1 cellular context compared by ENCODE assay signal in genomic region chr1:24909388-24909898, GRCh38.
TF ChIP-seq lines count a peak whose summit lies in the region.

No MANE protein-coding gene starts in this region.

TF ChIP-seq in HepG2, 621 proteins besides CTCF, POLR2A, EP300 and RAD21 (continued from another document and continues in another):
- TF ChIP-seq CSRNP2 (CRISPR knock-in tag; conservative IDR thresholded peaks at IDR 0.05; ENCODE audit: low read depth) (no peak), ZNF484 (CRISPR knock-in tag; IDR thresholded peaks at IDR 0.05; ENCODE audit: borderline replicate concordance, low read depth) (no peak), POGK (CRISPR knock-in tag; conservative IDR thresholded peaks at IDR 0.05) (no peak), HIVEP1 (CRISPR knock-in tag; IDR thresholded peaks at IDR 0.05) (no peak), DZIP1 (CRISPR knock-in tag; IDR thresholded peaks at IDR 0.05) (no peak), NFYC (CRISPR knock-in tag; IDR thresholded peaks at IDR 0.05) (0 out of 2 replicates have a peak, but pooled peaks have one; percentile 30), JDP2 (CRISPR knock-in tag; IDR thresholded peaks at IDR 0.05; ENCODE audit: borderline replicate concordance) (no peak), GLI4 (CRISPR knock-in tag; IDR thresholded peaks at IDR 0.05; ENCODE audit: borderline replicate concordance) (no peak), CBFB (CRISPR knock-in tag; IDR thresholded peaks at IDR 0.05) (0 out of 2 replicates have a peak, but pooled peaks have one; percentile 34), HHEX (CRISPR knock-in tag; IDR thresholded peaks at IDR 0.05) (no peak), PAWR (CRISPR knock-in tag; IDR thresholded peaks at IDR 0.05; ENCODE audit: borderline replicate concordance) (no peak), ZNF253 (CRISPR knock-in tag; IDR thresholded peaks at IDR 0.05; ENCODE audit: borderline replicate concordance) (no peak), ZSCAN31 (CRISPR knock-in tag; IDR thresholded peaks at IDR 0.05; ENCODE audit: low read depth) (no peak), SAFB2 (CRISPR knock-in tag; IDR thresholded peaks at IDR 0.05; ENCODE audit: borderline replicate concordance, low read depth) (no peak), ZNF335 (CRISPR knock-in tag; IDR thresholded peaks at IDR 0.05) (no peak), ZFP91 (CRISPR knock-in tag; IDR thresholded peaks at IDR 0.05; ENCODE audit: borderline replicate concordance) (peak; percentile 52; the same call in 1 of the 2 replicates), NR3C1 (CRISPR knock-in tag; IDR thresholded peaks at IDR 0.05) (no peak), MBD4 (IDR thresholded peaks at IDR 0.05; ENCODE audit: borderline replicate concordance, low read length) (no peak), ZNF362 (CRISPR knock-in tag; IDR thresholded peaks at IDR 0.05; ENCODE audit: borderline replicate concordance) (no peak), CHD4 (IDR thresholded peaks at IDR 0.05; ENCODE audit: borderline replicate concordance, low read length) (peak; percentile 91), CBX1 (IDR thresholded peaks at IDR 0.05; ENCODE audit: low read depth) (no peak), GZF1 (CRISPR knock-in tag; IDR thresholded peaks at IDR 0.05) (no peak), ZNF34 (CRISPR knock-in tag; IDR thresholded peaks at IDR 0.05; ENCODE audit: borderline replicate concordance) (no peak), KDM1A (CRISPR knock-in tag; IDR thresholded peaks at IDR 0.05) (peak; percentile 18; the same call in 1 of the 2 replicates), CCDC6 (CRISPR knock-in tag; IDR thresholded peaks at IDR 0.05) (no peak), BATF2 (CRISPR knock-in tag; IDR thresholded peaks at IDR 0.05) (no peak), ZNF383 (CRISPR knock-in tag; IDR thresholded peaks at IDR 0.05; ENCODE audit: borderline replicate concordance) (no peak), ZNF800 (CRISPR knock-in tag; IDR thresholded peaks at IDR 0.05) (no peak), MIXL1 (CRISPR knock-in tag; IDR thresholded peaks at IDR 0.05) (no peak), ZNF432 (CRISPR knock-in tag; IDR thresholded peaks at IDR 0.05; ENCODE audit: borderline replicate concordance) (no peak), RAD51 (IDR thresholded peaks at IDR 0.05; ENCODE audit: borderline replicate concordance) (no peak), MTF2 (CRISPR knock-in tag; IDR thresholded peaks at IDR 0.05; ENCODE audit: borderline replicate concordance) (no peak), KAT7 (CRISPR knock-in tag; IDR thresholded peaks at IDR 0.05; ENCODE audit: borderline replicate concordance) (no peak), ZNF780A (CRISPR knock-in tag; IDR thresholded peaks at IDR 0.05) (no peak), ZNF326 (CRISPR knock-in tag; IDR thresholded peaks at IDR 0.05; ENCODE audit: borderline replicate concordance) (no peak), ZNF746 (CRISPR knock-in tag; IDR thresholded peaks at IDR 0.05) (no peak), ZNF883 (CRISPR knock-in tag; IDR thresholded peaks at IDR 0.05; ENCODE audit: not compliant biosample characterization) (no peak), NONO (IDR thresholded peaks at IDR 0.05) (no peak), NONO (CRISPR knock-in tag; conservative IDR thresholded peaks at IDR 0.05) (peak; percentile 69), PRMT3 (CRISPR knock-in tag; IDR thresholded peaks at IDR 0.05; ENCODE audit: borderline replicate concordance, low read depth) (no peak), AKNA (CRISPR knock-in tag; IDR thresholded peaks at IDR 0.05; ENCODE audit: borderline replicate concordance) (no peak), U2AF1 (optimal IDR thresholded peaks at IDR 0.05; ENCODE audit: low read depth, low read length) (no peak), LCORL (IDR thresholded peaks at IDR 0.05) (no peak), LCORL (CRISPR knock-in tag; IDR thresholded peaks at IDR 0.05) (no peak), ZNF792 (CRISPR knock-in tag; IDR thresholded peaks at IDR 0.05) (no peak), CREB3 (CRISPR knock-in tag; IDR thresholded peaks at IDR 0.05) (no peak), ZNF784 (CRISPR knock-in tag; IDR thresholded peaks at IDR 0.05; ENCODE audit: borderline replicate concordance) (no peak), ZNF660 (CRISPR knock-in tag; IDR thresholded peaks at IDR 0.05; ENCODE audit: borderline replicate concordance, low read depth) (no peak), ZNF350 (CRISPR knock-in tag; IDR thresholded peaks at IDR 0.05; ENCODE audit: borderline replicate concordance, low read depth) (no peak; the same call in 1 of the 2 replicates), ZBTB21 (CRISPR knock-in tag; IDR thresholded peaks at IDR 0.05) (no peak)
